In genomic region chr11:75813126-75813525, GRCh38 we compare ENCODE assay signal across 13 cellular contexts. TPM values are rescaled to one million over a fixed set of nuclear protein-coding genes. Genes with fewer than 3 reads are reported as not detected.
DNase-seq lines count a peak whose midpoint lies in the region; ATAC-seq, FAIRE-seq and TF ChIP-seq lines count a peak whose summit lies in the region.
"Had no signal": no experiment of that assay in that cellular context is flagged by ENCODE, and none has a peak within 500 bp of the region (broad histone marks: within the 10 kb centered on the region; RNA-seq: fewer than 3 reads in every experiment).

No MANE protein-coding gene starts in this region.

- peak overlapping the region; percentile 97 for H3K27ac Mint-ChIP-seq in CD8-positive, alpha-beta T cell
- H3K27ac Mint-ChIP-seq in nephron, result peak overlapping the region in 2 of 3 experiments; percentile 47 to 94

- DNase-seq in CD8-positive, alpha-beta T cell, result peak in 1 of 7 experiments; percentile 1
- no peak for DNase-seq in GM12891 (ENCODE audit: insufficient read length, low spot score)
- DNase-seq in GM12878 (ENCODE audit: low read depth, low spot score), result no peak
- no peak for DNase-seq in brain microvascular endothelial cell
- DNase-seq in occipital lobe (lab: John Stamatoyannopoulos, UW), result no peak
- no peak for DNase-seq in KG1 (lab: John Stamatoyannopoulos, UW)
- DNase-seq: dorsolateral prefrontal cortex, foreskin melanocyte, NCI-H1930, NCI-H748 treated with DMSO at 0.1 percent for 48 hours had no signal

- H3K4me2 ChIP-seq in GM12878 (ENCODE audit: control insufficient read depth, insufficient read depth), result peak overlapping the region; percentile 93

- H3K9me3 ChIP-seq in CD8-positive, alpha-beta T cell (ENCODE audit: low read length), result no peaks in the 10 kb centered on the region
- no peaks in the 10 kb centered on the region for H3K9me3 ChIP-seq in GM12878 (replicated peaks; ENCODE audit: control insufficient read depth, insufficient read depth, low read length)

- BruUV-seq in GM12878 (replicated peaks; lab: Mats Ljungman, UMichigan), result no TSS peak

- POLR2A ChIA-PET in CD8-positive, alpha-beta T cell (lab: Charles Lee), result no interaction called here
- POLR2A ChIA-PET in GM12878 (lab: Charles Lee), result interaction anchor here (0.6 to 8.7 kb wide), 10 partner anchors 10 to 288 kb away, joined by 3 to 173 read pairs (median 4); no protein-coding TSS in a partner anchor

- CTCF ChIA-PET in CD8-positive, alpha-beta T cell (lab: Charles Lee), result interaction anchor here (1.7 to 6.2 kb wide), 2 partner anchors 11 to 55 kb away, joined by 8 to 46 read pairs; no protein-coding TSS in a partner anchor
- CTCF ChIA-PET in GM12878 (lab: Yijun Ruan, JAX), result interaction anchor here (1.2 to 13.1 kb wide), 8 partner anchors 10 to 339 kb away, joined by 3 to 183 read pairs (median 20); no protein-coding TSS in a partner anchor

- SMC1A ChIA-PET in GM12878 (lab: Charles Lee; ENCODE audit: uncharacterized antibody, unreplicated experiment), result interaction anchor here (0.6 to 6.5 kb wide), 17 partner anchors 10 to 339 kb away, joined by 3 to 111 read pairs (median 4); no protein-coding TSS in a partner anchor

- no peaks in the 10 kb centered on the region for H4K20me1 ChIP-seq in GM12878 (ENCODE audit: control insufficient read depth, insufficient read depth)

- H3K4me1 Mint-ChIP-seq in CD8-positive, alpha-beta T cell (ENCODE audit: low read depth), result peaks cover 12% of the 10 kb centered on the region
- H3K4me1 Mint-ChIP-seq in nephron, result no peaks in the 10 kb centered on the region

- H3K9ac ChIP-seq in GM12878 (ENCODE audit: control insufficient read depth, insufficient read depth, low read length), result peak overlapping the region; percentile 73; the same call in 1 of the 2 replicates
- H3K9ac ChIP-seq: KMS-11 had no signal

- H3K36me3 Mint-ChIP-seq in CD8-positive, alpha-beta T cell, result peaks cover 6% of the 10 kb centered on the region
- H3K36me3 Mint-ChIP-seq in nephron (ENCODE audit: low read depth), result no peaks in the 10 kb centered on the region

- ATAC-seq in CD8-positive, alpha-beta T cell, result no peak
- ATAC-seq in GM12878, result peak; percentile 10
- ATAC-seq: sciatic nerve had no signal

- RAD21 ChIA-PET in GM12878 (lab: Charles Lee; ENCODE audit: unreplicated experiment), result interaction anchor here (1.0 to 10.4 kb wide), 8 partner anchors 10 to 340 kb away, joined by 3 to 111 read pairs (median 20); partner anchors contain the start of gene DGAT2

- 3% methylated on average over 2 of the region's 2 CpGs for WGBS in GM12878 (ENCODE audit: insufficient coverage, insufficient replicate concordance, low lambda C conversion rate, missing lambda C conversion rate)

- in situ Hi-C loops in GM12878 (cut with MboI), result no loop called here
- in situ Hi-C loops in brain microvascular endothelial cell (cut with HindIII; ENCODE audit: low pct_ligation_motif_present, low sequenced_read_pairs), result no loop called here

- no peak for FAIRE-seq in GM12891 (lab: Jason Lieb, UNC)
- no peak for FAIRE-seq in GM12878 (lab: Jason Lieb, UNC)

- TF ChIP-seq CTCF in CD8-positive, alpha-beta T cell (IDR thresholded peaks at IDR 0.05), result no peak
- TF ChIP-seq CTCF in GM12878 (IDR thresholded peaks at IDR 0.05 in 2 of 3, conservative IDR thresholded peaks at IDR 0.05 in 1 of 3; ENCODE audit: control insufficient read depth in 2 of 3, extremely low read depth in 1 of 3, insufficient read depth in 1 of 3, low read depth in 3 of 3, low read length in 3 of 3), result no peak
- TF ChIP-seq CTCF in nephron (IDR thresholded peaks at IDR 0.05; ENCODE audit: unreplicated experiment in 3 of 3), result no peak
- no peak for TF ChIP-seq CTCF in brain microvascular endothelial cell (IDR thresholded peaks at IDR 0.05; ENCODE audit: low read depth, low read length, missing control alignments)

- H3K27me3 ChIP-seq in CD8-positive, alpha-beta T cell (ENCODE audit: insufficient read depth, low read length), result no peaks in the 10 kb centered on the region
- no peaks in the 10 kb centered on the region for H3K27me3 ChIP-seq in GM12878 (replicated peaks in 1 of 2; ENCODE audit: control insufficient read depth in 2 of 2, insufficient read depth in 2 of 2, low read length in 1 of 2)
- H3K27me3 ChIP-seq in brain microvascular endothelial cell (replicated peaks), result no peaks in the 10 kb centered on the region
- H3K27me3 ChIP-seq: dorsolateral prefrontal cortex had no signal

- no peak overlapping the region for H3K27ac ChIP-seq in CD8-positive, alpha-beta T cell (ENCODE audit: low read depth, low read length)
- H3K27ac ChIP-seq in GM12878 (ENCODE audit: control insufficient read depth, insufficient read depth), result peak overlapping the region; percentile 94
- no peak overlapping the region for H3K27ac ChIP-seq in brain microvascular endothelial cell
- H3K27ac ChIP-seq: KMS-11 had no signal

- no peak overlapping the region for H2AFZ ChIP-seq in GM12878 (ENCODE audit: control insufficient read depth, low read depth, low read length)

- TF ChIP-seq EP300 in GM12878 (IDR thresholded peaks at IDR 0.05; ENCODE audit: borderline replicate concordance in 1 of 2, control insufficient read depth in 1 of 2, low read depth in 2 of 2, low read length in 2 of 2), result peak; percentile 29 to 55; a peak in 3 of 4 replicates

- TF ChIP-seq POLR2A in GM12891 (IDR thresholded peaks at IDR 0.05; ENCODE audit: low read depth, low read length) (no peak), GM12878 (IDR thresholded peaks at IDR 0.05; ENCODE audit: low read depth, low read length) (no peak)

- intact Hi-C loops in CD8-positive, alpha-beta T cell (cut with DNase I, micrococcal nuclease), result loop anchor here (5.0 to 10.0 kb wide), 6 partner anchors 392 to 1822 kb away; partner anchors contain the start of genes CAPN5 (in 1 of the 2), CLNS1A (in 1 of the 2), PAK1 (in 1 of the 2) and WNT11 (in 1 of the 2)
- intact Hi-C loops in GM12878 (cut with micrococcal nuclease; ENCODE audit: unreplicated experiment), result loop anchor here (10.0 kb wide), 1 partner anchor 1818 kb away; no protein-coding TSS in a partner anchor

- H3K36me3 ChIP-seq in CD8-positive, alpha-beta T cell (ENCODE audit: insufficient read depth, low read length), result no peaks in the 10 kb centered on the region
- no peaks in the 10 kb centered on the region for H3K36me3 ChIP-seq in GM12878 (ENCODE audit: control insufficient read depth in 2 of 2, insufficient read depth in 2 of 2, low read length in 1 of 2)
- H3K36me3 ChIP-seq in brain microvascular endothelial cell (replicated peaks), result no peaks in the 10 kb centered on the region

- H3K27me3 Mint-ChIP-seq in CD8-positive, alpha-beta T cell (ENCODE audit: low read depth), result no peaks in the 10 kb centered on the region
- no peaks in the 10 kb centered on the region for H3K27me3 Mint-ChIP-seq in nephron (ENCODE audit: low read depth)

- TF ChIP-seq RAD21 in GM12878 (IDR thresholded peaks at IDR 0.05; ENCODE audit: insufficient read depth, low read depth, low read length), result no peak

- no peaks in the 10 kb centered on the region for H3K9me3 Mint-ChIP-seq in CD8-positive, alpha-beta T cell
- H3K9me3 Mint-ChIP-seq in nephron, result no peaks in the 10 kb centered on the region

- peaks cover 65% of the 10 kb centered on the region for H3K79me2 ChIP-seq in GM12878 (ENCODE audit: control insufficient read depth, insufficient read depth, low read length)

- no peak overlapping the region for H3K4me3 Mint-ChIP-seq in CD8-positive, alpha-beta T cell
- peak overlapping the region; percentile 89 to 91 (median 90) for H3K4me3 Mint-ChIP-seq in nephron

- no peak overlapping the region for H3K4me3 ChIP-seq in CD8-positive, alpha-beta T cell (ENCODE audit: low read depth, low read length)
- H3K4me3 ChIP-seq in GM12878, result peak overlapping the region; percentile 77; the same call in 1 of the 2 replicates
- no peak overlapping the region for H3K4me3 ChIP-seq in brain microvascular endothelial cell (ENCODE audit: low read depth, low read length)

- H3K4me1 ChIP-seq in CD8-positive, alpha-beta T cell (ENCODE audit: insufficient read depth, low read length), result peaks cover 23% of the 10 kb centered on the region
- H3K4me1 ChIP-seq in GM12878 (ENCODE audit: control insufficient read depth, insufficient read depth, low read length), result peaks cover 41% of the 10 kb centered on the region

RNA-seq across cellular contexts. Expression of gene UVRAG, which starts 1.9 kb away (rescaled TPM):
- total RNA-seq in CD8-positive, alpha-beta T cell, result 10 to 100 TPM; 14.3 to 15.1 TPM
- 26.7 TPM for polyA plus RNA-seq in GM12891 (2012; ENCODE audit: low read depth, missing spikeins)
- 344 and 366 TPM in 2 replicates for total RNA-seq in GM12878 (2013; cell fraction: nucleolus; rRNA removed)
- 37.0 and 39.6 TPM in 2 replicates for total RNA-seq in GM12878 (2014; rRNA removed)
- 40.7 and 41.3 TPM in 2 replicates for total RNA-seq in GM12878 (2014; rRNA removed; fragmentation: Illumina TruSeq; extraction: Trizol)
- total RNA-seq in GM12878 (2021), result 42.9 and 43.4 TPM in 2 replicates
- 19.8 TPM for polyA plus RNA-seq in GM12878 (2011; ENCODE audit: low read depth)
- polyA plus RNA-seq in GM12878 (2011; rRNA removed), result 36.9 and 52.3 TPM in 2 replicates
- polyA plus RNA-seq in GM12878 (2011; cell fraction: cytosol; rRNA removed), result 20.1 and 23.2 TPM in 2 replicates
- polyA plus RNA-seq in GM12878 (2011; cell fraction: nucleus; rRNA removed), result 33.4 and 36.0 TPM in 2 replicates
- 24.8 and 28.3 TPM in 2 replicates for polyA plus RNA-seq in GM12878 (2012)
- 31.8 and 35.3 TPM in 2 replicates for polyA plus RNA-seq in GM12878 (2014; fragmentation: Illumina TruSeq; extraction: Trizol)
- 10 to 100 TPM in 1 of 2 experiments, 1 to 10 TPM in 1; 7.0 to 11.2 TPM for polyA plus RNA-seq in GM12878 (2014; fragmentation: Nextera tagmentation; extraction: Ambion mirVana)
- polyA plus RNA-seq in GM12878 (2014; rRNA removed), result 24.0 and 26.7 TPM in 2 replicates
- polyA plus RNA-seq in GM12878 (2016; fragmentation: Nextera tagmentation; extraction: Ambion mirVana), result 10 to 100 TPM; 37.9 to 43.4 TPM
- 72.7 and 77.2 TPM in 2 replicates for polyA minus RNA-seq in GM12878 (2011; rRNA and poly(A)+ RNA removed)
- 17.0 and 18.5 TPM in 2 replicates for polyA minus RNA-seq in GM12878 (2011; cell fraction: cytosol; rRNA and poly(A)+ RNA removed)
- 96.4 and 155 TPM in 2 replicates for polyA minus RNA-seq in GM12878 (2011; cell fraction: nucleus; rRNA and poly(A)+ RNA removed)
- 38.1 TPM for total RNA-seq in occipital lobe

RNA-seq across cellular contexts. Expression of gene DGAT2, which starts 44.5 kb away (rescaled TPM):
- total RNA-seq in CD8-positive, alpha-beta T cell, result not detected
- 4.6 TPM for polyA plus RNA-seq in GM12891 (2012; ENCODE audit: low read depth, missing spikeins)
- 11.2 and 12.8 TPM in 2 replicates for total RNA-seq in GM12878 (2013; cell fraction: nucleolus; rRNA removed)
- 16.7 and 20.5 TPM in 2 replicates for total RNA-seq in GM12878 (2014; rRNA removed)
- 12.5 and 13.0 TPM in 2 replicates for total RNA-seq in GM12878 (2014; rRNA removed; fragmentation: Illumina TruSeq; extraction: Trizol)
- 19.5 and 21.0 TPM in 2 replicates for total RNA-seq in GM12878 (2021)
- polyA plus RNA-seq in GM12878 (2011; ENCODE audit: low read depth), result 5.8 TPM
- polyA plus RNA-seq in GM12878 (2011; rRNA removed), result 15.2 and 25.9 TPM in 2 replicates
- 22.0 and 29.0 TPM in 2 replicates for polyA plus RNA-seq in GM12878 (2011; cell fraction: cytosol; rRNA removed)
- 13.3 and 13.6 TPM in 2 replicates for polyA plus RNA-seq in GM12878 (2011; cell fraction: nucleus; rRNA removed)
- 7.4 and 8.5 TPM in 2 replicates for polyA plus RNA-seq in GM12878 (2012)
- polyA plus RNA-seq in GM12878 (2014; fragmentation: Illumina TruSeq; extraction: Trizol), result 17.0 and 23.0 TPM in 2 replicates
- 1 to 10 TPM; 5.1 to 5.5 TPM for polyA plus RNA-seq in GM12878 (2014; fragmentation: Nextera tagmentation; extraction: Ambion mirVana)
- polyA plus RNA-seq in GM12878 (2014; rRNA removed), result 20.2 and 20.5 TPM in 2 replicates
- 10 to 100 TPM; 17.2 to 17.9 TPM for polyA plus RNA-seq in GM12878 (2016; fragmentation: Nextera tagmentation; extraction: Ambion mirVana)
- polyA minus RNA-seq in GM12878 (2011; rRNA and poly(A)+ RNA removed), result 29.6 and 33.1 TPM in 2 replicates
- polyA minus RNA-seq in GM12878 (2011; cell fraction: cytosol; rRNA and poly(A)+ RNA removed), result 4.5 and 7.5 TPM in 2 replicates
- 5.6 and 6.5 TPM in 2 replicates for polyA minus RNA-seq in GM12878 (2011; cell fraction: nucleus; rRNA and poly(A)+ RNA removed)
- total RNA-seq in occipital lobe, result 4.4 TPM
